In genomic region chr10:69878951-69879350, GRCh38 we compare ENCODE assay signal across 21 cellular contexts.
DNase-seq lines count a peak whose midpoint lies in the region; ATAC-seq, FAIRE-seq and TF ChIP-seq lines count a peak whose summit lies in the region.
"Had no signal": no experiment of that assay in that cellular context is flagged by ENCODE, and none has a peak within 500 bp of the region (broad histone marks: within the 10 kb centered on the region; RNA-seq: fewer than 3 reads in every experiment).

No MANE protein-coding gene starts in this region.

- no peak overlapping the region for H3T11ph ChIP-seq in H9 (ENCODE audit: low read length)

- no peaks in the 10 kb centered on the region for H3K79me2 ChIP-seq in HepG2 (ENCODE audit: insufficient read depth, low read length)
- no peaks in the 10 kb centered on the region for H3K79me2 ChIP-seq in neural progenitor cell (ENCODE audit: low read depth)
- H3K79me2 ChIP-seq in H9 (ENCODE audit: insufficient read depth, low read length) = no peaks in the 10 kb centered on the region
- no peaks in the 10 kb centered on the region for H3K79me2 ChIP-seq in GM23248 (ENCODE audit: insufficient read depth)

- peaks cover 6% of the 10 kb centered on the region for H3F3A ChIP-seq in neural progenitor cell (ENCODE audit: low read depth)
- 0 out of 2 replicates have a peak, but pooled peaks cover 12% of the 10 kb centered on the region for H3F3A ChIP-seq in GM23248 (ENCODE audit: insufficient read depth)

- POLR2A ChIA-PET in HepG2 (lab: Yijun Ruan, JAX) = no interaction called here

- 50% methylated on average over 2 of the region's 3 CpGs for WGBS in HepG2 (ENCODE audit: low lambda C conversion rate)
- 89% methylated on average over 2 of the region's 3 CpGs for WGBS in right lobe of liver (ENCODE audit: insufficient coverage, low coverage, low lambda C conversion rate, missing lambda C conversion rate)
- WGBS in testis, 2 donors = 86 to 87% methylated on average over 3 of the region's 3 CpGs
- no CpG with 5 or more reads among the region's 3 CpGs for WGBS in H9 (ENCODE audit: extremely low coverage, insufficient read length, low lambda C conversion rate)
- WGBS in GM23248 (ENCODE audit: low coverage in 1 of 2, low lambda C conversion rate in 2 of 2, missing lambda C conversion rate in 2 of 2), 2 experiments = 58 to 75% methylated on average over 3 of the region's 3 CpGs

- H3K23me2 ChIP-seq in H9 (ENCODE audit: insufficient read length, low read depth, low read length, poor library complexity, severe bottlenecking) = no peaks in the 10 kb centered on the region

- H4K5ac ChIP-seq in H9 (ENCODE audit: insufficient read length, low read depth, low read length) = no peak overlapping the region

- H3K4me3 ChIP-seq in HepG2 (replicated peaks in 1 of 3; ENCODE audit: insufficient read depth in 1 of 3, low read depth in 2 of 3, low read length in 3 of 3) (no peak overlapping the region), right lobe of liver (no peak overlapping the region), neural progenitor cell (no peak overlapping the region), testis (no peak overlapping the region), GM23248 (no peak overlapping the region)
- H3K4me3 ChIP-seq: A549, BLaER1 had no signal

- FAIRE-seq in HepG2 (lab: Jason Lieb, UNC) = no peak
- FAIRE-seq: A549, HTR-8/SVneo had no signal

- H4K91ac ChIP-seq in H9 (ENCODE audit: insufficient read length, low read depth, low read length) = no peak overlapping the region

- ATAC-seq in HepG2 = no peak
- no peak for ATAC-seq in right lobe of liver
- no peak for ATAC-seq in HG03135 (IDR thresholded peaks at IDR 0.05; ENCODE audit: unreplicated experiment)
- ATAC-seq: A549; CD8-positive, alpha-beta T cell had no signal

- H3K56ac ChIP-seq in H9 (ENCODE audit: insufficient read length, low read depth, low read length) = no peak overlapping the region

- no peak overlapping the region for H2BK20ac ChIP-seq in H9 (ENCODE audit: low read depth, low read length, poor library complexity, severe bottlenecking)

- intact Hi-C loops in HepG2 (cut with micrococcal nuclease; ENCODE audit: unreplicated experiment) = no loop called here
- intact Hi-C loops in right lobe of liver (cut with DNase I) = no loop called here
- intact Hi-C loops in testis (cut with DNase I; ENCODE audit: low total_unique reads) = no loop called here

- H2BK12ac ChIP-seq in H9 (ENCODE audit: insufficient read length, low read depth, low read length) = no peak overlapping the region

- H2BK120ac ChIP-seq in H9 (ENCODE audit: low read depth, low read length, poor library complexity, severe bottlenecking) = no peak overlapping the region

- H3K9me3 Mint-ChIP-seq in glutamatergic neuron (ENCODE audit: unreplicated experiment) (peaks cover 28% of the 10 kb centered on the region), neural progenitor cell (no peaks in the 10 kb centered on the region), H9 (no peaks in the 10 kb centered on the region; a peak in 1 of 5 replicates)
- H3K9me3 Mint-ChIP-seq: CD8-positive, alpha-beta T cell; HFFc6 had no signal

- in situ Hi-C loops in HepG2 (cut with HindIII; ENCODE audit: extremely low pct_ligation_motif_present, low pct_unique_long_range_greater_than_20kb) (no loop called here), GM23248 (cut with MboI) (no loop called here)

- H3K36me3 Mint-ChIP-seq in glutamatergic neuron (ENCODE audit: unreplicated experiment) (peaks cover 7% of the 10 kb centered on the region), neural progenitor cell (no peaks in the 10 kb centered on the region), H9 (ENCODE audit: insufficient read depth in 1 of 3, low read depth in 3 of 3) (no peaks in the 10 kb centered on the region; a peak in 1 of 7 replicates)
- H3K36me3 Mint-ChIP-seq: CD14-positive monocyte; CD8-positive, alpha-beta T cell; IgD-negative memory B cell had no signal

- no peak overlapping the region for H2AK5ac ChIP-seq in H9 (ENCODE audit: insufficient read length, low read length)

- TF ChIP-seq POLR2A in HepG2 (IDR thresholded peaks at IDR 0.05; ENCODE audit: insufficient read depth in 1 of 2, low read depth in 2 of 2, low read length in 2 of 2) (no peak), right lobe of liver (IDR thresholded peaks at IDR 0.05) (no peak), testis (IDR thresholded peaks at IDR 0.05) (no peak)

- no peak for TF ChIP-seq EP300 in HepG2 (IDR thresholded peaks at IDR 0.05; ENCODE audit: low read depth in 2 of 2, low read length in 2 of 2)
- no peak for TF ChIP-seq EP300 in HepG2 (CRISPR knock-in tag; IDR thresholded peaks at IDR 0.05; ENCODE audit: borderline replicate concordance)

- H3K4ac ChIP-seq in H9 (ENCODE audit: low read depth, low read length) = no peak overlapping the region

- no peak overlapping the region for H4K8ac ChIP-seq in H9 (replicated peaks; ENCODE audit: insufficient read length, low read depth, low read length)

- H3K4me1 Mint-ChIP-seq in glutamatergic neuron (ENCODE audit: low read depth, unreplicated experiment) = peaks cover 64% of the 10 kb centered on the region
- peaks cover 50% of the 10 kb centered on the region for H3K4me1 Mint-ChIP-seq in neural progenitor cell
- peaks cover 59 to 66% of the 10 kb centered on the region in 2 experiments for H3K4me1 Mint-ChIP-seq in H9

- no peaks in the 10 kb centered on the region for H3K36me3 ChIP-seq in HepG2 (replicated peaks in 1 of 2; ENCODE audit: control insufficient read depth in 1 of 2, insufficient read depth in 2 of 2, low read length in 2 of 2)
- no peaks in the 10 kb centered on the region for H3K36me3 ChIP-seq in right lobe of liver
- H3K36me3 ChIP-seq in neural progenitor cell = no peaks in the 10 kb centered on the region
- no peaks in the 10 kb centered on the region for H3K36me3 ChIP-seq in testis (ENCODE audit: low read depth, missing control alignments)
- H3K36me3 ChIP-seq in GM23248 (ENCODE audit: low read depth) = no peaks in the 10 kb centered on the region
- H3K36me3 ChIP-seq: BLaER1 had no signal

- no peak for DNase-seq in HepG2 (ENCODE audit: low spot score)
- no peak for DNase-seq in right lobe of liver
- no peak for DNase-seq in glutamatergic neuron
- DNase-seq in neural progenitor cell (ENCODE audit: low spot score) = no peak
- DNase-seq in testis = no peak
- no peak for DNase-seq in H9
- DNase-seq in GM23248 = no peak
- DNase-seq: AML-193; Calu3; CD8-positive, alpha-beta T cell; DMS79 treated with DMSO at 0.1 percent for 48 hours; GF-D8; HCEC 1CT; HFFc6 had no signal

- H3K4me2 ChIP-seq in HepG2 (ENCODE audit: low read depth, low read length) (no peak overlapping the region), neural progenitor cell (no peak overlapping the region), H9 (ENCODE audit: insufficient read depth, insufficient read length, low read length) (no peak overlapping the region), GM23248 (ENCODE audit: unreplicated experiment) (no peak overlapping the region)
- H3K4me2 ChIP-seq: A549 had no signal

- H4K20me1 ChIP-seq in HepG2 (ENCODE audit: insufficient read depth, low read length) (no peaks in the 10 kb centered on the region), neural progenitor cell (ENCODE audit: low read depth) (no peaks in the 10 kb centered on the region), H9 (ENCODE audit: control insufficient read depth, insufficient read depth, insufficient read length) (no peaks in the 10 kb centered on the region), GM23248 (ENCODE audit: insufficient read depth) (no peaks in the 10 kb centered on the region)
- H4K20me1 ChIP-seq: BLaER1 had no signal

- peak overlapping the region; percentile 96 for H3K27ac Mint-ChIP-seq in glutamatergic neuron (ENCODE audit: unreplicated experiment)
- peak overlapping the region; percentile 18 for H3K27ac Mint-ChIP-seq in neural progenitor cell
- H3K27ac Mint-ChIP-seq in H9 = no peak overlapping the region
- H3K27ac Mint-ChIP-seq: CD8-positive, alpha-beta T cell; HFFc6; IgD-negative memory B cell had no signal

- no peak for TF ChIP-seq RAD21 in HepG2 (CRISPR knock-in tag; IDR thresholded peaks at IDR 0.05)

- H2AFZ ChIP-seq in HepG2 (ENCODE audit: low read length) (no peak overlapping the region), neural progenitor cell (replicated peaks) (no peak overlapping the region), H9 (ENCODE audit: low read length) (no peak overlapping the region), GM23248 (no peak overlapping the region)

- peaks cover 12 to 74% of the 10 kb centered on the region in 2 experiments for H3K27me3 ChIP-seq in HepG2 (ENCODE audit: control insufficient read depth in 1 of 2, insufficient read depth in 2 of 2, low read length in 2 of 2)
- H3K27me3 ChIP-seq in right lobe of liver = no peaks in the 10 kb centered on the region
- no peaks in the 10 kb centered on the region for H3K27me3 ChIP-seq in neural progenitor cell
- H3K27me3 ChIP-seq in testis = no peaks in the 10 kb centered on the region
- H3K27me3 ChIP-seq in H9 (ENCODE audit: insufficient read depth, low read length) = no peaks in the 10 kb centered on the region; the same call in 1 of the 2 replicates
- H3K27me3 ChIP-seq in GM23248 (replicated peaks; ENCODE audit: insufficient read depth) = no peaks in the 10 kb centered on the region
- H3K27me3 ChIP-seq: BLaER1 had no signal

- H3K9me3 ChIP-seq in HepG2 (ENCODE audit: low read length) (no peaks in the 10 kb centered on the region), right lobe of liver (no peaks in the 10 kb centered on the region), neural progenitor cell (ENCODE audit: low read depth) (no peaks in the 10 kb centered on the region), testis (no peaks in the 10 kb centered on the region), H9 (ENCODE audit: control insufficient read depth, low read depth, low read length) (no peaks in the 10 kb centered on the region), GM23248 (ENCODE audit: low read depth) (no peaks in the 10 kb centered on the region)
- H3K9me3 ChIP-seq: A549, BLaER1 had no signal

- no TSS peak for BruUV-seq in HepG2 (replicated peaks; lab: Mats Ljungman, UMichigan)

- no peak overlapping the region for H2BK15ac ChIP-seq in H9 (ENCODE audit: low read depth, low read length)

- H3K27ac ChIP-seq in HepG2 (ENCODE audit: extremely low read length, insufficient read depth, low read length) (no peak overlapping the region), right lobe of liver (no peak overlapping the region), neural progenitor cell (no peak overlapping the region), testis (no peak overlapping the region), H9 (ENCODE audit: insufficient read length, low read depth, low read length) (no peak overlapping the region), GM23248 (no peak overlapping the region)
- H3K27ac ChIP-seq: 22Rv1, A549, BLaER1 had no signal

- no peak overlapping the region for H3K18ac ChIP-seq in H9 (ENCODE audit: insufficient read length, low read depth, low read length)

- H3K27me3 Mint-ChIP-seq in glutamatergic neuron (ENCODE audit: unreplicated experiment) (peaks cover 24% of the 10 kb centered on the region), neural progenitor cell (ENCODE audit: insufficient read depth, low read depth) (peaks cover 17% of the 10 kb centered on the region), H9 (ENCODE audit: low read depth) (peaks cover 15% of the 10 kb centered on the region)

- H3K79me1 ChIP-seq in H9 (ENCODE audit: insufficient read depth, low read depth, low read length, poor library complexity, severe bottlenecking) = no peaks in the 10 kb centered on the region

- CTCF ChIA-PET in HepG2 (lab: Yijun Ruan, JAX; ENCODE audit: low intra/inter-chr PET ratio, low total read pairs) = no interaction called here

- peak overlapping the region; percentile 37 for H3K4me3 Mint-ChIP-seq in glutamatergic neuron (ENCODE audit: unreplicated experiment)
- peak overlapping the region; percentile 3 for H3K4me3 Mint-ChIP-seq in neural progenitor cell
- H3K4me3 Mint-ChIP-seq in H9 = no peak overlapping the region
- H3K4me3 Mint-ChIP-seq: CD14-positive monocyte; CD8-positive, alpha-beta T cell; HFFc6; IgD-negative memory B cell had no signal

- H3K14ac ChIP-seq in H9 (ENCODE audit: insufficient read depth, low read length) = no peak overlapping the region

- no peaks in the 10 kb centered on the region for H3K9me2 ChIP-seq in GM23248 (ENCODE audit: insufficient read depth)

- H3K23ac ChIP-seq in H9 (ENCODE audit: insufficient read length, low read depth, low read length) = no peak overlapping the region

- H2BK5ac ChIP-seq in H9 (ENCODE audit: insufficient read length, low read length) = no peak overlapping the region

- H3K9ac ChIP-seq in HepG2 (ENCODE audit: insufficient read depth, low read depth, low read length) = no peak overlapping the region
- no peak overlapping the region for H3K9ac ChIP-seq in neural progenitor cell
- no peak overlapping the region for H3K9ac ChIP-seq in H9 (ENCODE audit: extremely low read depth, insufficient read length, low read length)
- no peak overlapping the region for H3K9ac ChIP-seq in GM23248
- H3K9ac ChIP-seq: BLaER1 had no signal

- no peak for TF ChIP-seq CTCF in HepG2 (CRISPR knock-in tag; IDR thresholded peaks at IDR 0.05)
- no peak for TF ChIP-seq CTCF in right lobe of liver (IDR thresholded peaks at IDR 0.05)
- no peak for TF ChIP-seq CTCF in glutamatergic neuron (IDR thresholded peaks at IDR 0.05; ENCODE audit: partially characterized antibody, unreplicated experiment)
- TF ChIP-seq CTCF in neural progenitor cell (IDR thresholded peaks at IDR 0.05) = no peak
- TF ChIP-seq CTCF in testis (IDR thresholded peaks at IDR 0.05) = no peak
- no peak for TF ChIP-seq CTCF in H9 (conservative IDR thresholded peaks at IDR 0.05)

- H3K4me1 ChIP-seq in HepG2 (ENCODE audit: insufficient read depth, low read length) (peaks cover 20% of the 10 kb centered on the region), right lobe of liver (peaks cover 0 to 7% (median 3%) of the 10 kb centered on the region in 4 donors), neural progenitor cell (peaks cover 27% of the 10 kb centered on the region), testis (peaks cover 6% of the 10 kb centered on the region), H9 (ENCODE audit: insufficient read depth, low read length) (peaks cover 5% of the 10 kb centered on the region), GM23248 (ENCODE audit: insufficient read depth) (peaks cover 11% of the 10 kb centered on the region; the same call in 1 of the 2 replicates)

Comparison
In these comparisons a context has a peak if more than half of its experiments do, and no peak if none do; other contexts are left out.
1. H3K27ac Mint-ChIP-seq: peak in glutamatergic neuron (single experiment) and neural progenitor cell (single experiment); none in H9 (0 of 3).
2. H3K4me3 Mint-ChIP-seq: peak in glutamatergic neuron (single experiment) and neural progenitor cell (single experiment); none in H9 (0 of 2).